ENCODE assay signal across 1 cellular context in the genomic region with DNA sequence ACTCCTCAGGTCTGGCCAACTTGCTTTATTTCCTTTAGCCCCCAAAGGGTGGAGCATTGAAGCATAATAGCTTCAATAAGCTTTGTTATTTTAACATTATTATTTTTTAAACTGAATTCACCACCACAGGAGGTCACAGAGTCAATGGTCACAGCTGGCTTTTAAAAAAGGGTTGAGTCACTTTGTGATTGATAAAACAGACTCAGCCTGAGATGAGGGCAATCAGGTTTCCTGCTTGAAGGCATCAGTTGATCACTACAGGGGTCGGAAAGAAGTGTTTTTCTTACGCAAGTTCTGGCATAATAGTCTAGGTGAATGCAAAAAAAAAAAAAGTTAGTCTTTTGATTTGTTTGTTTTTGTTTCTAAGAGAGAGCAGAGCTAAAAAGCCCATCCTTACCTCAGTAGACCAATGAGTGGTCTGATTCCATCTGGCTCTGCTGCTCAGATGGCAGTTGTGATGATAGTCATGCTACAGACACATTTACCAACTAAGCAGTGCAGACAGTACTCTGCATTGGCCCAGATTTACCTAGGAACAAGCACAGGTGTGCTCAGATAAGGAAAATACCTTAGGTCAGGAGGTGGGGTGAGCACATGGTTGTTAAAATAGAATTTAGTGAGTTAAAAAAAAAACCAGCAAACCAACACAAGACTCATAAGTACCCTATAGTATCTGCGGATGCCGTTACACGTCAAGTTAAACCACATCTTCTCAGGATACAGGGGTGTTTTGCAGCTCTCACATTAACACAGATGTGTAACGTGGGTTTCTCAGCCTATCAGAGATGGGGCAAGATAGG.
TF ChIP-seq lines count a peak whose summit lies in the region.

No MANE protein-coding gene starts in this region.

TF ChIP-seq in GM23338, 12 proteins besides CTCF, POLR2A, EP300 and RAD21:
- no peak for TF ChIP-seq STAT1 (IDR thresholded peaks at IDR 0.05; ENCODE audit: unreplicated experiment)
- TF ChIP-seq NANOG (IDR thresholded peaks at IDR 0.05; ENCODE audit: borderline replicate concordance) = peak; percentile 89
- TF ChIP-seq, protein P1, sequence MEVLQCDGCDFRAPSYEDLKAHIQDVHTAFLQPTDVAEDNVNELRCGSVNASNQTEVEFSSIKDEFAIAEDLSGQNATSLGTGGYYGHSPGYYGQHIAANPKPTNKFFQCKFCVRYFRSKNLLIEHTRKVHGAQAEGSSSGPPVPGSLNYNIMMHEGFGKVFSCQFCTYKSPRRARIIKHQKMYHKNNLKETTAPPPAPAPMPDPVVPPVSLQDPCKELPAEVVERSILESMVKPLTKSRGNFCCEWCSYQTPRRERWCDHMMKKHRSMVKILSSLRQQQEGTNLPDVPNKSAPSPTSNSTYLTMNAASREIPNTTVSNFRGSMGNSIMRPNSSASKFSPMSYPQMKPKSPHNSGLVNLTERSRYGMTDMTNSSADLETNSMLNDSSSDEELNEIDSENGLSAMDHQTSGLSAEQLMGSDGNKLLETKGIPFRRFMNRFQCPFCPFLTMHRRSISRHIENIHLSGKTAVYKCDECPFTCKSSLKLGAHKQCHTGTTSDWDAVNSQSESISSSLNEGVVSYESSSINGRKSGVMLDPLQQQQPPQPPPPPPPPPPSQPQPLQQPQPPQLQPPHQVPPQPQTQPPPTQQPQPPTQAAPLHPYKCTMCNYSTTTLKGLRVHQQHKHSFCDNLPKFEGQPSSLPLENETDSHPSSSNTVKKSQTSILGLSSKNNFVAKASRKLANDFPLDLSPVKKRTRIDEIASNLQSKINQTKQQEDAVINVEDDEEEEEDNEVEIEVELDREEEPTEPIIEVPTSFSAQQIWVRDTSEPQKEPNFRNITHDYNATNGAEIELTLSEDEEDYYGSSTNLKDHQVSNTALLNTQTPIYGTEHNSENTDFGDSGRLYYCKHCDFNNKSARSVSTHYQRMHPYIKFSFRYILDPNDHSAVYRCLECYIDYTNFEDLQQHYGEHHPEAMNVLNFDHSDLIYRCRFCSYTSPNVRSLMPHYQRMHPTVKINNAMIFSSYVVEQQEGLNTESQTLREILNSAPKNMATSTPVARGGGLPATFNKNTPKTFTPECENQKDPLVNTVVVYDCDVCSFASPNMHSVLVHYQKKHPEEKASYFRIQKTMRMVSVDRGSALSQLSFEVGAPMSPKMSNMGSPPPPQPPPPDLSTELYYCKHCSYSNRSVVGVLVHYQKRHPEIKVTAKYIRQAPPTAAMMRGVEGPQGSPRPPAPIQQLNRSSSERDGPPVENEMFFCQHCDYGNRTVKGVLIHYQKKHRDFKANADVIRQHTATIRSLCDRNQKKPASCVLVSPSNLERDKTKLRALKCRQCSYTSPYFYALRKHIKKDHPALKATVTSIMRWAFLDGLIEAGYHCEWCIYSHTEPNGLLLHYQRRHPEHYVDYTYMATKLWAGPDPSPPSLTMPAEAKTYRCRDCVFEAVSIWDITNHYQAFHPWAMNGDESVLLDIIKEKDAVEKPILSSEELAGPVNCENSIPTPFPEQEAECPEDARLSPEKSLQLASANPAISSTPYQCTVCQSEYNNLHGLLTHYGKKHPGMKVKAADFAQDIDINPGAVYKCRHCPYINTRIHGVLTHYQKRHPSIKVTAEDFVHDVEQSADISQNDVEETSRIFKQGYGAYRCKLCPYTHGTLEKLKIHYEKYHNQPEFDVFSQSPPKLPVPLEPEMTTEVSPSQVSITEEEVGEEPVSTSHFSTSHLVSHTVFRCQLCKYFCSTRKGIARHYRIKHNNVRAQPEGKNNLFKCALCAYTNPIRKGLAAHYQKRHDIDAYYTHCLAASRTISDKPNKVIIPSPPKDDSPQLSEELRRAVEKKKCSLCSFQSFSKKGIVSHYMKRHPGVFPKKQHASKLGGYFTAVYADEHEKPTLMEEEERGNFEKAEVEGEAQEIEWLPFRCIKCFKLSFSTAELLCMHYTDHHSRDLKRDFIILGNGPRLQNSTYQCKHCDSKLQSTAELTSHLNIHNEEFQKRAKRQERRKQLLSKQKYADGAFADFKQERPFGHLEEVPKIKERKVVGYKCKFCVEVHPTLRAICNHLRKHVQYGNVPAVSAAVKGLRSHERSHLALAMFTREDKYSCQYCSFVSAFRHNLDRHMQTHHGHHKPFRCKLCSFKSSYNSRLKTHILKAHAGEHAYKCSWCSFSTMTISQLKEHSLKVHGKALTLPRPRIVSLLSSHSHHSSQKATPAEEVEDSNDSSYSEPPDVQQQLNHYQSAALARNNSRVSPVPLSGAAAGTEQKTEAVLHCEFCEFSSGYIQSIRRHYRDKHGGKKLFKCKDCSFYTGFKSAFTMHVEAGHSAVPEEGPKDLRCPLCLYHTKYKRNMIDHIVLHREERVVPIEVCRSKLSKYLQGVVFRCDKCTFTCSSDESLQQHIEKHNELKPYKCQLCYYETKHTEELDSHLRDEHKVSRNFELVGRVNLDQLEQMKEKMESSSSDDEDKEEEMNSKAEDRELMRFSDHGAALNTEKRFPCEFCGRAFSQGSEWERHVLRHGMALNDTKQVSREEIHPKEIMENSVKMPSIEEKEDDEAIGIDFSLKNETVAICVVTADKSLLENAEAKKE (CRISPR knock-in tag; IDR thresholded peaks at IDR 0.05) = 0 out of 2 replicates have a peak, but pooled peaks have one; percentile 2
- no peak for TF ChIP-seq JUNB (IDR thresholded peaks at IDR 0.05; ENCODE audit: unreplicated experiment)
- TF ChIP-seq ZNF114 (CRISPR knock-in tag; IDR thresholded peaks at IDR 0.05) = 0 out of 2 replicates have a peak, but pooled peaks have one; percentile 12
TF ChIP-seq in GM23338: peak in this region for 3.
